ENCODE assay signal across 29 cellular contexts in genomic region chr2:178427458-178427857, GRCh38.
"Had no signal": no experiment of that assay in that cellular context is flagged by ENCODE, and none has a peak within 500 bp of the region (broad histone marks: within the 10 kb centered on the region; RNA-seq: fewer than 3 reads in every experiment).

No MANE protein-coding gene starts in this region.

- H3K27me3 ChIP-seq: neutrophil, pancreas, spleen, suprapubic skin, testis, tibial artery, transverse colon, upper lobe of right lung, uterus had no signal

- FAIRE-seq: pancreas had no signal

- H3K27ac ChIP-seq: neutrophil, pancreas, psoas muscle, skin epidermis, spleen, suprapubic skin, testis, tibial artery, transverse colon, upper lobe of right lung, uterus had no signal

- H3K9me3 ChIP-seq: neutrophil, pancreas, psoas muscle, suprapubic skin, testis, transverse colon, upper lobe of right lung, uterus had no signal

- H3K4me2 ChIP-seq: smooth muscle cell had no signal

- H3K4me1 ChIP-seq: pancreas, psoas muscle, spleen, suprapubic skin, testis, tibial artery, transverse colon, upper lobe of right lung, uterus had no signal

- H3K36me3 ChIP-seq: uterus had no signal

- H3K4me3 ChIP-seq: pancreas, psoas muscle, skin epidermis, smooth muscle cell, spleen, suprapubic skin, testis, tibial artery, transverse colon, upper lobe of right lung, uterus had no signal

- ATAC-seq: naive thymus-derived CD8-positive, alpha-beta T cell; natural killer cell treated with Interleukin-12 subunit alpha and Interleukin-12 subunit beta and Interleukin-15 and Interleukin-18, amount 100 ng/mL, for 72 hours; pancreas; right cardiac atrium; sciatic nerve; stimulated activated memory B cell treated with anti-CD40 and anti-IgM and Interleukin-4, amounts not matched to agents 10 μg/mL and 1 μg/mL and 100 μg/mL, for 72 hours; stimulated activated naive CD8-positive, alpha-beta T cell treated with anti-CD3 and anti-CD28 coated beads, Interleukin-15, amount 100 ng/mL, for 72 hours; stimulated activated naive CD8-positive, alpha-beta T cell treated with anti-CD3 and anti-CD28 coated beads, Interleukin-15, Interleukin-2, amounts not matched to agents 100 U/mL and 50 U/mL, for 24 hours; upper lobe of right lung had no signal

- DNase-seq: naive B cell; naive thymus-derived CD8-positive, alpha-beta T cell; nephron progenitor cell; nucleus accumbens; pancreas; psoas muscle; right cardiac atrium; spleen; stimulated activated CD4-positive, alpha-beta T cell treated with anti-CD3 and anti-CD28 coated beads, Interleukin-12 subunit alpha, Interleukin-12 subunit beta, amount 100 ng/mL, for 4 hours; stimulated activated CD4-positive, alpha-beta T cell treated with anti-CD3 and anti-CD28 coated beads, Interleukin-1b, Interleukin-23, amount 100 ng/mL, for 48 hours; stimulated activated CD4-positive, alpha-beta T cell treated with anti-CD3 and anti-CD28 coated beads, Interleukin-4, amount 100 ng/mL, for 1 hour; stimulated activated CD4-positive, alpha-beta T cell treated with anti-CD3 and anti-CD28 coated beads, Interleukin-4, amount 100 ng/mL, for 4 hours; stimulated activated CD8-positive, alpha-beta memory T cell treated with anti-CD3 and anti-CD28 coated beads, Interleukin-4, amount 100 ng/mL, for 48 hours; stimulated activated naive CD4-positive, alpha-beta T cell; stimulated activated naive CD8-positive, alpha-beta T cell treated with anti-CD3 and anti-CD28 coated beads, Interleukin-15, amount 100 ng/mL, for 72 hours; stimulated activated naive CD8-positive, alpha-beta T cell treated with anti-CD3 and anti-CD28 coated beads, Interleukin-15, Interleukin-2, amounts not matched to agents 100 U/mL and 50 U/mL, for 24 hours; substantia nigra; testis; tibial artery; transverse colon; upper lobe of right lung; uterus had no signal
